In genomic region chr13:76210262-76210661, GRCh38 we compare ENCODE assay signal across 13 cellular contexts.
DNase-seq lines count a peak whose midpoint lies in the region; ATAC-seq and TF ChIP-seq lines count a peak whose summit lies in the region.
"Had no signal": no experiment of that assay in that cellular context is flagged by ENCODE, and none has a peak within 500 bp of the region (broad histone marks: within the 10 kb centered on the region; RNA-seq: fewer than 3 reads in every experiment).

No MANE protein-coding gene starts in this region.

- TF ChIP-seq CTCF in choroid plexus epithelial cell (conservative IDR thresholded peaks at IDR 0.05; ENCODE audit: low read depth, low read length) (no peak), left lung (IDR thresholded peaks at IDR 0.05) (no peak), BE2C (IDR thresholded peaks at IDR 0.05; ENCODE audit: low read depth, low read length) (no peak)

- no peak overlapping the region for H3K27ac ChIP-seq in left lung
- H3K27ac ChIP-seq: BLaER1 treated with 17β-estradiol and CSF1 and Interleukin-3, amounts not matched to agents 10 nM and 100 nM; parathyroid adenoma; VCaP had no signal

- H3K9me3 ChIP-seq in left lung (no peaks in the 10 kb centered on the region), BE2C (no peaks in the 10 kb centered on the region)

- no peaks in the 10 kb centered on the region for H3K27me3 ChIP-seq in left lung
- no peaks in the 10 kb centered on the region for H3K27me3 ChIP-seq in BE2C
- H3K27me3 ChIP-seq: BLaER1 treated with 17β-estradiol and CSF1 and Interleukin-3, amounts not matched to agents 10 nM and 100 nM had no signal

- DNase-seq in HCEC 1CT (peak; percentile 6), NCI-H2171 (lab: John Stamatoyannopoulos, UW) (peak; percentile 14), choroid plexus epithelial cell (ENCODE audit: low read depth) (peak; percentile 9), left lung (peak in 1 of 2 donors; percentile 39), BE2C (no peak)
- DNase-seq in stimulated activated CD4-positive, alpha-beta T cell treated with anti-CD3 and anti-CD28 coated beads, Interleukin-2, amount 100 ng/mL, for 24 hours, result no peak
- DNase-seq: activated naive CD4-positive, alpha-beta T cell; islet precursor cell; NCI-H2081 treated with DMSO at 0.1 percent for 48 hours had no signal

- intact Hi-C loops in left lung (cut with DNase I), result no loop called here

- H3K4me1 ChIP-seq in left lung (no peaks in the 10 kb centered on the region), BE2C (no peaks in the 10 kb centered on the region)
- H3K4me1 ChIP-seq: parathyroid adenoma had no signal

- H3K36me3 ChIP-seq in left lung (no peaks in the 10 kb centered on the region), BE2C (no peaks in the 10 kb centered on the region)
- H3K36me3 ChIP-seq: BLaER1 treated with 17β-estradiol and CSF1 and Interleukin-3, amounts not matched to agents 10 nM and 100 nM had no signal

- ATAC-seq in left lung, result peak; percentile 57
- no peak for ATAC-seq in HG02759 (IDR thresholded peaks at IDR 0.05; ENCODE audit: unreplicated experiment)

- H3K4me3 ChIP-seq in choroid plexus epithelial cell (ENCODE audit: low read depth, low read length) (no peak overlapping the region), left lung (no peak overlapping the region), BE2C (ENCODE audit: low read depth, low read length) (no peak overlapping the region)
- H3K4me3 ChIP-seq: BLaER1 treated with 17β-estradiol and CSF1 and Interleukin-3, amounts not matched to agents 10 nM and 100 nM had no signal

Comparison
In these comparisons a context has a peak if more than half of its experiments do, and no peak if none do; other contexts are left out.
1. DNase-seq: peak in HCEC 1CT (single experiment), NCI-H2171 (single experiment) and choroid plexus epithelial cell (single experiment); none in BE2C (single experiment) and stimulated activated CD4-positive, alpha-beta T cell treated with anti-CD3 and anti-CD28 coated beads, Interleukin-2, amount 100 ng/mL, for 24 hours (0 of 2).